27 cellular contexts compared by ENCODE assay signal in genomic region chr12:113158439-113159203, GRCh38. TPM values are rescaled to one million over a fixed set of nuclear protein-coding genes. Genes with fewer than 3 reads are reported as not detected.
"Had no signal": no experiment of that assay in that cellular context is flagged by ENCODE, and none has a peak within 500 bp of the region (broad histone marks: within the 10 kb centered on the region; RNA-seq: fewer than 3 reads in every experiment).

No MANE protein-coding gene starts in this region.

- H3K27ac ChIP-seq: colonic mucosa, dorsolateral prefrontal cortex, esophagus muscularis mucosa, neutrophil, pancreas, thoracic aorta, vagina, VCaP had no signal

- ATAC-seq: activated T-cell treated with anti-CD3 and anti-CD28 coated beads, Interleukin-2, amount 50 U/mL, for 4 hours; effector memory CD8-positive, alpha-beta T cell; left ventricle myocardium superior; natural killer cell treated with Interleukin-12 subunit alpha and Interleukin-12 subunit beta and Interleukin-15 and Interleukin-18, amount 100 ng/mL, for 72 hours; pancreas; right cardiac atrium had no signal

- H3K9me3 ChIP-seq: colonic mucosa, esophagus muscularis mucosa, neutrophil, pancreas, thoracic aorta, vagina had no signal

- H3K27me3 Mint-ChIP-seq: effector memory CD8-positive, alpha-beta T cell had no signal

- H3K4me3 ChIP-seq: colonic mucosa, esophagus muscularis mucosa, pancreas, thoracic aorta, vagina had no signal

- DNase-seq: activated CD4-positive, alpha-beta T cell treated with anti-CD3 and anti-CD28 coated beads for 1 hour; activated CD8-positive, alpha-beta memory T cell treated with anti-CD3 and anti-CD28 coated beads for 24 hours; activated CD8-positive, alpha-beta memory T cell treated with anti-CD3 and anti-CD28 coated beads, Interleukin-2, amount 50 U/mL, for 4 hours; activated naive CD4-positive, alpha-beta T cell treated with Interleukin-2 at 50 U/mL for 16 hours; activated naive CD8-positive, alpha-beta T cell treated with anti-CD3 and anti-CD28 coated beads, Interleukin-2, amount 10 ng/mL, durations not matched to agents 7 days and 5 days; activated T-cell treated with anti-CD3 and anti-CD28 coated beads, Interleukin-2, amount 50 U/mL, for 4 hours; amniotic stem cell; colonic mucosa; dorsolateral prefrontal cortex; effector memory CD8-positive, alpha-beta T cell; hippocampal formation; left ventricle myocardium superior; right cardiac atrium; stimulated activated CD4-positive, alpha-beta T cell treated with anti-CD3 and anti-CD28 coated beads, Interleukin-4, amount 100 ng/mL, for 24 hours; stimulated activated naive CD4-positive, alpha-beta T cell treated with Interleukin-2 at 50 U/mL for 16 hours had no signal

- FAIRE-seq: bronchial epithelial cell, frontal cortex, pancreas had no signal

- H3K4me3 Mint-ChIP-seq: activated naive CD8-positive, alpha-beta T cell treated with anti-CD3 and anti-CD28 coated beads, Interleukin-2, amount 10 ng/mL, durations not matched to agents 7 days and 5 days; activated T-cell treated with anti-CD3 and anti-CD28 coated beads, Interleukin-2, amount 50 U/mL, for 4 hours; effector memory CD8-positive, alpha-beta T cell; memory B cell; natural killer cell treated with Interleukin-12 subunit alpha and Interleukin-12 subunit beta and Interleukin-15 and Interleukin-18, amount 100 ng/mL, for 72 hours; type B pancreatic cell had no signal

- H3K27me3 ChIP-seq: pancreas, vagina had no signal

- H3K9me3 Mint-ChIP-seq: activated naive CD8-positive, alpha-beta T cell treated with anti-CD3 and anti-CD28 coated beads, Interleukin-2, amount 10 ng/mL, durations not matched to agents 7 days and 5 days; activated T-cell treated with anti-CD3 and anti-CD28 coated beads, Interleukin-2, amount 50 U/mL, for 4 hours; effector memory CD8-positive, alpha-beta T cell; memory B cell; natural killer cell treated with Interleukin-12 subunit alpha and Interleukin-12 subunit beta and Interleukin-15 and Interleukin-18, amount 100 ng/mL, for 72 hours; type B pancreatic cell had no signal

- H3K27ac Mint-ChIP-seq: effector memory CD8-positive, alpha-beta T cell; memory B cell; natural killer cell treated with Interleukin-12 subunit alpha and Interleukin-12 subunit beta and Interleukin-15 and Interleukin-18, amount 100 ng/mL, for 72 hours; type B pancreatic cell had no signal

RNA-seq across cellular contexts. Expression of gene CFAP73, which starts 9.1 kb away (rescaled TPM):
- total RNA-seq: bronchial epithelial cell, esophagus muscularis mucosa, frontal cortex, left ventricle myocardium superior, pulmonary artery endothelial cell, right cardiac atrium, thoracic aorta, vagina had no signal

RNA-seq across cellular contexts. Expression of gene RASAL1, which starts 23.1 kb away (rescaled TPM):
- total RNA-seq: left ventricle myocardium superior; natural killer cell treated with Interleukin-12 subunit alpha and Interleukin-12 subunit beta and Interleukin-15 and Interleukin-18, amount 100 ng/mL, for 72 hours; pulmonary artery endothelial cell; right cardiac atrium had no signal
- polyA plus RNA-seq: right cardiac atrium had no signal
